ENCODE assay signal across 1 cellular context in the genomic region with DNA sequence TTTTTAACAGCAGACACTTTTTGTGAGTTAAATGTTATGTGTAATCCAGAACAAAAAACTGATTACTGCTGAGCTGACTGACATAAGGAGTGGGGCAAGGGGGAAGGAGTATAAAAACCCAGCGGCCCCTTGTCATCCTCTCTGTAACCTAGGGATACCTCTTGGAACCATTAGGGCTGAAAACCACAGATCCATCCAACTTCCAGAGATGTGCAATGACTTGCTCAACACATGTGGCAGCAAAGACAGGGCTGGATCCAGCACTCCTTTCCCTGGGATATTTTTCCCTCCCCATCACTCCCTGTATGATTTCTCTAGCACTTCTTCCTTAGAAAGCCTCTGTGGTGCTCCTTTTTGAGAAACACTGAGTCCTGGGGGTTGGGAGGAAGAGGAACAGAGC.
TF ChIP-seq lines count a peak whose summit lies in the region.

No MANE protein-coding gene starts in this region.

TF ChIP-seq in IMR-90, 13 proteins besides CTCF, POLR2A, EP300 and RAD21:
- no peak for TF ChIP-seq RFX5 (IDR thresholded peaks at IDR 0.05; ENCODE audit: low read depth, low read length)
- no peak for TF ChIP-seq MAZ (IDR thresholded peaks at IDR 0.05; ENCODE audit: borderline replicate concordance, low read depth, low read length)
- no peak for TF ChIP-seq BHLHE40 (IDR thresholded peaks at IDR 0.05; ENCODE audit: low read depth, low read length)
- TF ChIP-seq FOS (IDR thresholded peaks at IDR 0.05; ENCODE audit: low read depth, low read length): no peak
- no peak for TF ChIP-seq NFE2L2 (IDR thresholded peaks at IDR 0.05; ENCODE audit: low read depth, low read length)
